Comparison of ENCODE assay signal across 22 cellular contexts in genomic region chr3:10500717-10501663, GRCh38. TPM values are rescaled to one million over a fixed set of nuclear protein-coding genes. Genes with fewer than 3 reads are reported as not detected.
A peak's percentile ranks its signal among the peaks of the same experiment; 100 is the strongest.
DNase-seq lines count a peak whose midpoint lies in the region; ATAC-seq, FAIRE-seq and TF ChIP-seq lines count a peak whose summit lies in the region.
"Had no signal": no experiment of that assay in that cellular context is flagged by ENCODE, and none has a peak within 500 bp of the region (broad histone marks: within the 10 kb centered on the region; RNA-seq: fewer than 3 reads in every experiment).

No MANE protein-coding gene starts in this region.

- peaks cover 82% of the 10 kb centered on the region for H3K4me1 ChIP-seq in BLaER1
- H3K4me1 ChIP-seq in K562 (replicated peaks in 1 of 2; ENCODE audit: control insufficient read depth in 2 of 2, insufficient read depth in 2 of 2, low read length in 2 of 2) = peaks cover 0 to 3% of the 10 kb centered on the region in 2 experiments; a peak in 1 of 5 replicates
- peaks cover 68% of the 10 kb centered on the region for H3K4me1 ChIP-seq in HepG2 (ENCODE audit: insufficient read depth, low read length)
- H3K4me1 ChIP-seq in spleen = peaks cover 0 to 15% (median 10%) of the 10 kb centered on the region in 6 donors
- H3K4me1 ChIP-seq: BE2C, Caco-2 had no signal

- H3K9me3 ChIP-seq in BLaER1 = no peaks in the 10 kb centered on the region
- H3K9me3 ChIP-seq in K562 (replicated peaks; ENCODE audit: control insufficient read depth, insufficient read depth, low read depth, low read length) = no peaks in the 10 kb centered on the region
- H3K9me3 ChIP-seq in HepG2 (ENCODE audit: low read length) = no peaks in the 10 kb centered on the region
- H3K9me3 ChIP-seq in spleen = no peaks in the 10 kb centered on the region
- H3K9me3 ChIP-seq: BE2C, Caco-2 had no signal

- TF ChIP-seq RAD21 in K562 (CRISPR knock-in tag; conservative IDR thresholded peaks at IDR 0.05 in 1 of 2, IDR thresholded peaks at IDR 0.05 in 1 of 2) = no peak
- TF ChIP-seq RAD21 in HepG2 (CRISPR knock-in tag; IDR thresholded peaks at IDR 0.05) = 0 out of 2 replicates have a peak, but pooled peaks have one; percentile 14

- in situ Hi-C loops in K562 (cut with MboI) (no loop called here), HepG2 (cut with HindIII; ENCODE audit: extremely low pct_ligation_motif_present, low pct_unique_long_range_greater_than_20kb) (no loop called here)

- H3K27me3 ChIP-seq in BLaER1 (no peaks in the 10 kb centered on the region), K562 (ENCODE audit: control insufficient read depth in 2 of 2, insufficient read depth in 2 of 2, low read length in 2 of 2) (peaks cover 41 to 72% of the 10 kb centered on the region in 2 experiments), HepG2 (ENCODE audit: control insufficient read depth in 1 of 2, insufficient read depth in 2 of 2, low read length in 2 of 2) (peaks cover 0 to 22% of the 10 kb centered on the region in 2 experiments; a peak in 3 of 5 replicates), spleen (replicated peaks in 1 of 7) (peaks cover 0 to 35% (median 26%) of the 10 kb centered on the region in 7 donors)
- H3K27me3 ChIP-seq: BE2C had no signal

- H3K4me2 ChIP-seq in BLaER1 (no peak overlapping the region), K562 (ENCODE audit: insufficient read depth, low read length) (no peak overlapping the region), HepG2 (ENCODE audit: low read depth, low read length) (peak overlapping the region; percentile 57)
- H3K4me2 ChIP-seq: GM23338 had no signal

- H3K79me2 ChIP-seq in K562 (ENCODE audit: control insufficient read depth, insufficient read depth, low read length) (no peaks in the 10 kb centered on the region), HepG2 (ENCODE audit: insufficient read depth, low read length) (no peaks in the 10 kb centered on the region)

- H3K36me3 ChIP-seq in BLaER1 = peaks cover 4% of the 10 kb centered on the region; the same call in 1 of the 2 replicates
- H3K36me3 ChIP-seq in K562 (ENCODE audit: control insufficient read depth, insufficient read depth, low read length) = no peaks in the 10 kb centered on the region
- H3K36me3 ChIP-seq in HepG2 (replicated peaks in 1 of 2; ENCODE audit: control insufficient read depth in 1 of 2, insufficient read depth in 2 of 2, low read length in 2 of 2) = no peaks in the 10 kb centered on the region
- no peaks in the 10 kb centered on the region for H3K36me3 ChIP-seq in spleen
- H3K36me3 ChIP-seq: BE2C had no signal

- TF ChIP-seq CTCF in K562 (IDR thresholded peaks at IDR 0.05 in 2 of 3, conservative IDR thresholded peaks at IDR 0.05 in 1 of 3; ENCODE audit: insufficient read depth in 2 of 3, low read depth in 1 of 3, low read length in 3 of 3) = no peak
- no peak for TF ChIP-seq CTCF in HepG2 (CRISPR knock-in tag; IDR thresholded peaks at IDR 0.05)
- no peak for TF ChIP-seq CTCF in spleen (IDR thresholded peaks at IDR 0.05 in 8 of 11, conservative IDR thresholded peaks at IDR 0.05 in 3 of 11)

- no peak overlapping the region for H3K9ac ChIP-seq in BLaER1
- no peak overlapping the region for H3K9ac ChIP-seq in K562 (ENCODE audit: insufficient read depth in 1 of 2, low read depth in 2 of 2, low read length in 2 of 2)
- no peak overlapping the region for H3K9ac ChIP-seq in HepG2 (ENCODE audit: insufficient read depth, low read depth, low read length)

- under 1% methylated on average over 18 of the region's 19 CpGs for WGBS in K562 (ENCODE audit: insufficient coverage, low coverage, missing lambda C conversion rate)
- WGBS in HepG2 (ENCODE audit: low lambda C conversion rate) = 13% methylated on average over 14 of the region's 19 CpGs
- WGBS in spleen, 5 donors = 63 to 78% (median 73%) methylated on average over 19 of the region's 19 CpGs

- H4K20me1 ChIP-seq in BLaER1 = peaks cover 10% of the 10 kb centered on the region; the same call in 1 of the 2 replicates
- H4K20me1 ChIP-seq in K562 (replicated peaks; ENCODE audit: control insufficient read depth, insufficient read depth, low read length) = peaks cover 22% of the 10 kb centered on the region
- H4K20me1 ChIP-seq in HepG2 (ENCODE audit: insufficient read depth, low read length) = no peaks in the 10 kb centered on the region

- CTCF ChIA-PET in K562 (lab: Yijun Ruan, JAX; ENCODE audit: low intra/inter-chr PET ratio) (no interaction called here), HepG2 (lab: Yijun Ruan, JAX; ENCODE audit: low intra/inter-chr PET ratio, low total read pairs) (no interaction called here)

- no peak for DNase-seq in K562 (ENCODE audit: extremely low read depth in 1 of 4, low spot score in 3 of 4)
- peak; percentile 23 for DNase-seq in HepG2 (ENCODE audit: low spot score)
- peak; percentile 41 for DNase-seq in spleen
- no peak for DNase-seq in SW 1271 (lab: John Stamatoyannopoulos, UW)
- DNase-seq in DMS79 (lab: John Stamatoyannopoulos, UW) = no peak
- no peak for DNase-seq in medulla oblongata (ENCODE audit: extremely low spot score)
- DNase-seq: ACHN; BE2C; Caco-2; CD4-positive, alpha-beta T cell; GF-D8; HCEC 1CT had no signal

- TF ChIP-seq EP300 in K562 (IDR thresholded peaks at IDR 0.05; ENCODE audit: low read length) (no peak), HepG2 (IDR thresholded peaks at IDR 0.05; ENCODE audit: low read depth in 2 of 2, low read length in 2 of 2) (no peak), HepG2 (CRISPR knock-in tag; IDR thresholded peaks at IDR 0.05; ENCODE audit: borderline replicate concordance) (no peak)

- intact Hi-C loops in K562 (cut with micrococcal nuclease) = no loop called here
- intact Hi-C loops in HepG2 (cut with micrococcal nuclease; ENCODE audit: unreplicated experiment) = no loop called here
- intact Hi-C loops in spleen (cut with DNase I; ENCODE audit: low total_unique reads) = no loop called here

- H3K9me1 ChIP-seq in K562 (ENCODE audit: control insufficient read depth, insufficient read depth, low read length) = no peaks in the 10 kb centered on the region

- ATAC-seq in K562 (no peak), HepG2 (peak; percentile 47)
- ATAC-seq: GM23338 had no signal

- H2AFZ ChIP-seq in K562 (ENCODE audit: low read depth, low read length) (no peak overlapping the region), HepG2 (ENCODE audit: low read length) (no peak overlapping the region)
- H2AFZ ChIP-seq: GM23338 had no signal

- BruUV-seq in K562 (replicated peaks; lab: Mats Ljungman, UMichigan) = no TSS peak
- no TSS peak for BruUV-seq in HepG2 (replicated peaks; lab: Mats Ljungman, UMichigan)

- FAIRE-seq in K562 (lab: Jason Lieb, UNC) (peak; percentile 32), HepG2 (lab: Jason Lieb, UNC) (peak; percentile 52)
- FAIRE-seq: A204.1, D721Med, H54, HTR-8/SVneo had no signal

- POLR2A ChIA-PET in K562 (lab: Yijun Ruan, JAX) = interaction anchor here (0.6 to 1.3 kb wide), 3 partner anchors 10 to 22 kb away, joined by 3 read pairs; no protein-coding TSS in a partner anchor
- POLR2A ChIA-PET in HepG2 (lab: Yijun Ruan, JAX) = no interaction called here

- TF ChIP-seq POLR2A in K562 (conservative IDR thresholded peaks at IDR 0.05) (no peak), HepG2 (IDR thresholded peaks at IDR 0.05; ENCODE audit: insufficient read depth in 1 of 2, low read depth in 2 of 2, low read length in 2 of 2) (no peak), spleen (IDR thresholded peaks at IDR 0.05) (no peak)

- H3K4me3 ChIP-seq in BLaER1 (no peak overlapping the region), K562 (no peak overlapping the region), HepG2 (replicated peaks in 1 of 3; ENCODE audit: insufficient read depth in 1 of 3, low read depth in 2 of 3, low read length in 3 of 3) (peak overlapping the region in 1 of 3 experiments; percentile 50; a peak in 2 of 6 replicates), spleen (no peak overlapping the region)
- H3K4me3 ChIP-seq: GM23338 had no signal

- H3K27ac ChIP-seq in BLaER1 = peak overlapping the region; percentile 29; the same call in 1 of the 2 replicates
- no peak overlapping the region for H3K27ac ChIP-seq in K562 (ENCODE audit: extremely low read depth, low read depth, low read length)
- peak overlapping the region; percentile 68 for H3K27ac ChIP-seq in HepG2 (ENCODE audit: extremely low read length, insufficient read depth, low read length)
- H3K27ac ChIP-seq in spleen = no peak overlapping the region
- H3K27ac ChIP-seq: C4-2B, HL-60 had no signal

RNA-seq across cellular contexts. Expression of gene ATP2B2, which starts 4.4 kb away (rescaled TPM):
- not detected in 2 replicates for total RNA-seq in K562 (2011; cell fraction: chromatin; rRNA removed; ENCODE audit: low replicate concordance)
- total RNA-seq in K562 (2011; cell fraction: nucleolus; rRNA removed) = not detected in 2 replicates
- total RNA-seq in K562 (2011; cell fraction: nucleoplasm; rRNA removed) = not detected in 2 replicates
- total RNA-seq in K562 (2014; rRNA removed) (not detected in 2 replicates), K562 (2014; rRNA removed; fragmentation: Illumina TruSeq; extraction: Trizol) (not detected in 2 replicates), K562 (2015; rRNA removed; fragmentation: Illumina TruSeq; extraction: Trizol) (not detected in 2 replicates), K562 (2021) (not detected in 2 replicates), HepG2 (2016; rRNA removed; fragmentation: Illumina TruSeq; extraction: Trizol) (1.1 and 1.5 TPM in 2 replicates), spleen (1 to 10 TPM in 1 of 7 donors, under 1 TPM in 4, not detected in 2; 0.20 to 1.5 (median 0.34) TPM)
- polyA plus RNA-seq in K562 (2011; rRNA removed) (not detected in 2 replicates), K562 (2014; fragmentation: Illumina TruSeq; extraction: Trizol) (not detected in 2 replicates), K562 (2014; fragmentation: Nextera tagmentation; extraction: Ambion mirVana) (under 1 TPM in 1 of 2 experiments, not detected in 1; 0.06 TPM), K562 (2014; rRNA removed) (not detected in 2 replicates), HepG2 (2011; rRNA removed) (2.3 and 4.0 TPM in 2 replicates), spleen (under 1 TPM; 0.02 to 0.22 (median 0.08) TPM)
- polyA plus RNA-seq in K562 (2011; cell fraction: cytosol; rRNA removed) = not detected in 2 replicates
- not detected in 2 replicates for polyA plus RNA-seq in K562 (2011; cell fraction: nucleus; rRNA removed)
- polyA plus RNA-seq in K562 (2012) = 0.01 TPM in 2 replicates
- not detected in 2 replicates for polyA minus RNA-seq in K562 (2011; rRNA and poly(A)+ RNA removed)
- not detected in 2 replicates for polyA minus RNA-seq in K562 (2011; cell fraction: cytosol; rRNA and poly(A)+ RNA removed)
- under 0.01 TPM in 1 of 2 replicates, not detected in the other for polyA minus RNA-seq in K562 (2011; cell fraction: nucleus; rRNA and poly(A)+ RNA removed)
- total RNA-seq in HepG2 (2016; cell fraction: cytosol; rRNA removed; fragmentation: Illumina TruSeq; extraction: Trizol; ENCODE audit: low read depth) = 0.30 and 0.35 TPM in 2 replicates
- 0.62 and 1.7 TPM in 2 replicates for total RNA-seq in HepG2 (2016; cell fraction: insoluble cytoplasmic fraction; rRNA removed; fragmentation: Illumina TruSeq; extraction: Trizol)
- 1.3 and 1.6 TPM in 2 replicates for total RNA-seq in HepG2 (2016; cell fraction: membrane; rRNA removed; fragmentation: Illumina TruSeq; extraction: Trizol)
- 2.9 and 3.0 TPM in 2 replicates for total RNA-seq in HepG2 (2016; cell fraction: nucleus; rRNA removed; fragmentation: Illumina TruSeq; extraction: Trizol)
- 1.5 and 2.5 TPM in 2 replicates for polyA plus RNA-seq in HepG2 (2011; cell fraction: cytosol; rRNA removed)
- polyA plus RNA-seq in HepG2 (2011; cell fraction: nucleus; rRNA removed) = 8.9 and 11.7 TPM in 2 replicates
- 5.0 and 8.8 TPM in 2 replicates for polyA plus RNA-seq in HepG2 (2012)
- 0.29 and 0.54 TPM in 2 replicates for polyA plus RNA-seq in HepG2 (2016; cell fraction: cytosol; fragmentation: Illumina TruSeq; extraction: Trizol; ENCODE audit: low read depth)
- 0.86 and 1.1 TPM in 2 replicates for polyA plus RNA-seq in HepG2 (2016; cell fraction: insoluble cytoplasmic fraction; fragmentation: Illumina TruSeq; extraction: Trizol; ENCODE audit: low read depth)
- polyA plus RNA-seq in HepG2 (2016; cell fraction: membrane; fragmentation: Illumina TruSeq; extraction: Trizol; ENCODE audit: low read depth) = 0.66 and 0.84 TPM in 2 replicates
- polyA plus RNA-seq in HepG2 (2016; cell fraction: nucleus; fragmentation: Illumina TruSeq; extraction: Trizol; ENCODE audit: insufficient read depth, low read depth) = 2.6 and 4.2 TPM in 2 replicates
- 5.2 TPM in 1 of 2 replicates, not detected in the other for polyA minus RNA-seq in HepG2 (2011; rRNA and poly(A)+ RNA removed; ENCODE audit: low replicate concordance)
- 1.8 and 4.1 TPM in 2 replicates for polyA minus RNA-seq in HepG2 (2011; cell fraction: cytosol; rRNA and poly(A)+ RNA removed)
- polyA minus RNA-seq in HepG2 (2011; cell fraction: nucleus; rRNA and poly(A)+ RNA removed) = 9.0 and 11.7 TPM in 2 replicates
- total RNA-seq: Caco-2; CD4-positive, alpha-beta T cell; Daoy had no signal
- polyA plus RNA-seq: IgD-negative memory B cell had no signal

Comparison
In these comparisons a context has a peak if more than half of its experiments do, and no peak if none do; other contexts are left out.
1. H3K27ac ChIP-seq: peak in BLaER1 (single experiment) and HepG2 (single experiment); none in K562 (single experiment) and spleen (0 of 8).
2. DNase-seq: peak in HepG2 (single experiment) and spleen (single experiment); none in K562 (0 of 4), SW 1271 (0 of 2), DMS79 (single experiment) and medulla oblongata (single experiment).